Comparison of ENCODE assay signal across 12 cellular contexts in the genomic region with DNA sequence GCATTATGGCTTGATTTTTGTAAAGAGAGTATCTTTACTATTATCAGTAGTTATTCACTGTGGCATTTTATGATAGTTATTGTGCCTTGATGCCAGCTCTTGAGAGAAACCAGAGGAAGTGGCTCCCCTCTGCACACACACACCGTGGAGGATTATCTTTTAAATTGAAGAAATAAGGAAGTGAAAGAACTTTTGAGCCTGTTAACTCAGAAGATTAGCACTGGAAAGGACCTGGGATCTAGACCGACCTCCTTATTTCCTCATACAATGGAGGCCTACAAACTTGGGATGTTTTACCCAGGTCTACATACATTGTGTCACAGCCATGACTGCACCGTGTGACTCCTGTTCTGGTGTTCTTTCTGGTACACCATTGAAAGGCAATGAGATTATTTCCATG. TPM values are rescaled to one million over a fixed set of nuclear protein-coding genes. Genes with fewer than 3 reads are reported as not detected.
DNase-seq lines count a peak whose midpoint lies in the region; ATAC-seq lines count a peak whose summit lies in the region.
"Had no signal": no experiment of that assay in that cellular context is flagged by ENCODE, and none has a peak within 500 bp of the region (broad histone marks: within the 10 kb centered on the region; RNA-seq: fewer than 3 reads in every experiment).

No MANE protein-coding gene starts in this region.

- H3K27ac ChIP-seq in CD4-positive, alpha-beta memory T cell (ENCODE audit: low read depth, low read length), result peak overlapping the region; percentile 3

- ATAC-seq in GM21367 (IDR thresholded peaks at IDR 0.05; ENCODE audit: unreplicated experiment) (peak; percentile 57), HG03520 (IDR thresholded peaks at IDR 0.05; ENCODE audit: unreplicated experiment) (no peak)

- peaks cover 89% of the 10 kb centered on the region for H3K4me1 ChIP-seq in CD4-positive, alpha-beta memory T cell (ENCODE audit: insufficient read depth, low read length)

- no peaks in the 10 kb centered on the region for H3K9me3 Mint-ChIP-seq in CD4-positive, alpha-beta memory T cell
- H3K9me3 Mint-ChIP-seq in activated T-helper 2 cell treated with anti-CD3 and anti-CD28 coated beads, Interferon-gamma antibody, Interleukin-2, Interleukin-4, amounts not matched to agents 10 μg/mL and 5 μg/mL and 100 μg/mL, durations not matched to agents 14 hours and 24 hours and 36 hours, result no peaks in the 10 kb centered on the region
- H3K9me3 Mint-ChIP-seq: nephron had no signal

- H3K27ac Mint-ChIP-seq in CD4-positive, alpha-beta memory T cell, result peak overlapping the region; percentile 27 to 93 (median 66)
- peak overlapping the region; percentile 58 for H3K27ac Mint-ChIP-seq in activated T-helper 2 cell treated with anti-CD3 and anti-CD28 coated beads, Interferon-gamma antibody, Interleukin-2, Interleukin-4, amounts not matched to agents 10 μg/mL and 5 μg/mL and 100 μg/mL, durations not matched to agents 14 hours and 24 hours and 36 hours
- H3K27ac Mint-ChIP-seq: nephron had no signal

- peaks cover 74 to 91% (median 83%) of the 10 kb centered on the region in 4 donors for H3K4me1 Mint-ChIP-seq in CD4-positive, alpha-beta memory T cell
- peaks cover 67% of the 10 kb centered on the region for H3K4me1 Mint-ChIP-seq in activated T-helper 2 cell treated with anti-CD3 and anti-CD28 coated beads, Interferon-gamma antibody, Interleukin-2, Interleukin-4, amounts not matched to agents 10 μg/mL and 5 μg/mL and 100 μg/mL, durations not matched to agents 14 hours and 24 hours and 36 hours (ENCODE audit: low read depth)
- H3K4me1 Mint-ChIP-seq: nephron had no signal

- H3K4me3 Mint-ChIP-seq in CD4-positive, alpha-beta memory T cell, result peak overlapping the region; percentile 2 to 75 (median 56)
- H3K4me3 Mint-ChIP-seq in activated T-helper 2 cell treated with anti-CD3 and anti-CD28 coated beads, Interferon-gamma antibody, Interleukin-2, Interleukin-4, amounts not matched to agents 10 μg/mL and 5 μg/mL and 100 μg/mL, durations not matched to agents 14 hours and 24 hours and 36 hours (ENCODE audit: low read depth), result no peak overlapping the region
- H3K4me3 Mint-ChIP-seq: nephron had no signal

- H3K36me3 ChIP-seq in CD4-positive, alpha-beta memory T cell (ENCODE audit: insufficient read depth, low read length), result peaks cover 34% of the 10 kb centered on the region

- H3K27me3 Mint-ChIP-seq in CD4-positive, alpha-beta memory T cell, result no peaks in the 10 kb centered on the region
- H3K27me3 Mint-ChIP-seq in activated T-helper 2 cell treated with anti-CD3 and anti-CD28 coated beads, Interferon-gamma antibody, Interleukin-2, Interleukin-4, amounts not matched to agents 10 μg/mL and 5 μg/mL and 100 μg/mL, durations not matched to agents 14 hours and 24 hours and 36 hours (ENCODE audit: low read depth), result no peaks in the 10 kb centered on the region

- peaks cover 68 to 87% of the 10 kb centered on the region in 2 donors for H3K36me3 Mint-ChIP-seq in CD4-positive, alpha-beta memory T cell
- peaks cover 83% of the 10 kb centered on the region for H3K36me3 Mint-ChIP-seq in activated T-helper 2 cell treated with anti-CD3 and anti-CD28 coated beads, Interferon-gamma antibody, Interleukin-2, Interleukin-4, amounts not matched to agents 10 μg/mL and 5 μg/mL and 100 μg/mL, durations not matched to agents 14 hours and 24 hours and 36 hours (ENCODE audit: low read depth)

- CTCF ChIA-PET in CD4-positive, alpha-beta memory T cell (lab: Charles Lee; ENCODE audit: partially characterized antibody), result interaction anchor here (0.7 to 3.4 kb wide), 9 partner anchors 14 to 186 kb away, joined by 3 to 15 read pairs (median 4); no protein-coding TSS in a partner anchor

- intact Hi-C loops in CD4-positive, alpha-beta memory T cell (cut with micrococcal nuclease), result no loop called here
- intact Hi-C loops in activated T-helper 2 cell treated with anti-CD3 and anti-CD28 coated beads, Interferon-gamma antibody, Interleukin-2, Interleukin-4, amounts not matched to agents 10 μg/mL and 5 μg/mL and 100 μg/mL, durations not matched to agents 14 hours and 24 hours and 36 hours (cut with micrococcal nuclease), result no loop called here

- no peak overlapping the region for H3K4me3 ChIP-seq in CD4-positive, alpha-beta memory T cell (ENCODE audit: low read length in 2 of 2)

- POLR2A ChIA-PET in CD4-positive, alpha-beta memory T cell (lab: Charles Lee; ENCODE audit: partially characterized antibody), result interaction anchor here (0.7 to 6.1 kb wide), 13 partner anchors 14 to 199 kb away, joined by 3 to 51 read pairs (median 5); a partner anchor contains a TSS

- no peaks in the 10 kb centered on the region for H3K9me3 ChIP-seq in CD4-positive, alpha-beta memory T cell (ENCODE audit: control insufficient read depth in 1 of 2, low read length in 2 of 2)

- no peak for DNase-seq in CD4-positive, alpha-beta memory T cell
- peak; percentile 63 to 70 for DNase-seq in Kasumi-1 (lab: John Stamatoyannopoulos, UW)
- no peak for DNase-seq in activated T-helper 2 cell treated with anti-CD3 and anti-CD28 coated beads, Interferon-gamma antibody, Interleukin-2, Interleukin-4, amounts not matched to agents 10 μg/mL and 5 μg/mL and 100 μg/mL, durations not matched to agents 14 hours and 24 hours and 36 hours (ENCODE audit: low spot score)
- DNase-seq in NCI-H1417 (lab: John Stamatoyannopoulos, UW), result no peak
- DNase-seq in HPDE6-E6E7 (ENCODE audit: extremely low spot score), result no peak
- DNase-seq in NK-92 (lab: John Stamatoyannopoulos, UW; ENCODE audit: unreplicated experiment), result no peak
- DNase-seq: activated CD4-positive, alpha-beta T cell treated with anti-CD3 and anti-CD28 coated beads for 4 hours; caudate nucleus; NCI-H82 had no signal

- no peaks in the 10 kb centered on the region for H3K27me3 ChIP-seq in CD4-positive, alpha-beta memory T cell (ENCODE audit: insufficient read depth, low read length)

RNA-seq across cellular contexts. Expression of a gene that starts 40.5 kb away (rescaled TPM):
- total RNA-seq in CD4-positive, alpha-beta memory T cell, result 100 to 1,000 TPM; 154 to 161 TPM
- polyA plus RNA-seq in CD4-positive, alpha-beta memory T cell, result 10 to 100 TPM in 1 of 2 donors, 1 to 10 TPM in 1; 5.4 to 12.1 TPM
- total RNA-seq in activated T-helper 2 cell treated with anti-CD3 and anti-CD28 coated beads, Interferon-gamma antibody, Interleukin-2, Interleukin-4, amounts not matched to agents 10 μg/mL and 5 μg/mL and 100 μg/mL, durations not matched to agents 14 hours and 24 hours and 36 hours, result 33.6 and 36.9 TPM in 2 replicates

Comparison
In these comparisons a context has a peak if more than half of its experiments do, and no peak if none do; other contexts are left out.
1. DNase-seq: peak in Kasumi-1 (2 of 2); none in CD4-positive, alpha-beta memory T cell (0 of 5), activated T-helper 2 cell treated with anti-CD3 and anti-CD28 coated beads, Interferon-gamma antibody, Interleukin-2, Interleukin-4, amounts not matched to agents 10 μg/mL and 5 μg/mL and 100 μg/mL, durations not matched to agents 14 hours and 24 hours and 36 hours (single experiment), NCI-H1417 (0 of 3), HPDE6-E6E7 (single experiment) and NK-92 (single experiment).